In genomic region chr2:71815701-71816100, GRCh38 we compare ENCODE assay signal across 23 cellular contexts.
"Had no signal": no experiment of that assay in that cellular context is flagged by ENCODE, and none has a peak within 500 bp of the region (broad histone marks: within the 10 kb centered on the region; RNA-seq: fewer than 3 reads in every experiment).

No MANE protein-coding gene starts in this region.

- H3K9me3 Mint-ChIP-seq: dendritic cell treated with granulocyte-macrophage colony-stimulating factor and Interleukin-4, amounts not matched to agents 40 ng/mL and 50 ng/mL, for 4 days; endodermal cell had no signal

- H3K4me3 ChIP-seq: colonic mucosa, coronary artery, dorsolateral prefrontal cortex, esophagus squamous epithelium, gastrocnemius medialis, gastroesophageal sphincter, heart left ventricle, heart right ventricle had no signal

- H3K9me3 ChIP-seq: colonic mucosa, esophagus squamous epithelium, gastrocnemius medialis, gastroesophageal sphincter, heart left ventricle, heart right ventricle had no signal

- ATAC-seq: effector memory CD8-positive, alpha-beta T cell; esophagus mucosa; foreskin keratinocyte; gastrocnemius medialis; gastroesophageal sphincter; heart left ventricle; heart right ventricle had no signal

- H3K27me3 ChIP-seq: colonic mucosa, dorsolateral prefrontal cortex, esophagus squamous epithelium, gastrocnemius medialis, gastroesophageal sphincter, heart left ventricle, heart right ventricle had no signal

- H3K27ac ChIP-seq: colonic mucosa, coronary artery, dorsolateral prefrontal cortex, epithelial cell of prostate, esophagus squamous epithelium, foreskin keratinocyte, gastrocnemius medialis, gastroesophageal sphincter, heart left ventricle, heart right ventricle had no signal

- DNase-seq: colonic mucosa; cortex of kidney; dermis blood vessel endothelial cell; dorsolateral prefrontal cortex; effector CD4-positive, alpha-beta T cell; effector CD8-positive, alpha-beta T cell; effector memory CD4-positive, alpha-beta T cell; effector memory CD8-positive, alpha-beta T cell; endodermal cell; erythroblast; esophagus squamous epithelium; foreskin fibroblast; foreskin keratinocyte; foreskin melanocyte; gastrocnemius medialis; glutamatergic neuron; heart left ventricle; heart right ventricle had no signal

- H3K27ac Mint-ChIP-seq: dendritic cell treated with granulocyte-macrophage colony-stimulating factor and Interleukin-4, amounts not matched to agents 40 ng/mL and 50 ng/mL, for 4 days; effector memory CD8-positive, alpha-beta T cell; endodermal cell had no signal

- H3K4me3 Mint-ChIP-seq: dendritic cell treated with granulocyte-macrophage colony-stimulating factor and Interleukin-4, amounts not matched to agents 40 ng/mL and 50 ng/mL, for 4 days; effector memory CD8-positive, alpha-beta T cell; endodermal cell had no signal

- H3K4me1 ChIP-seq: colonic mucosa, esophagus squamous epithelium, foreskin keratinocyte, gastrocnemius medialis, gastroesophageal sphincter, heart left ventricle had no signal

- H3K36me3 ChIP-seq: colonic mucosa, esophagus squamous epithelium, gastrocnemius medialis, gastroesophageal sphincter, heart left ventricle, heart right ventricle had no signal

- H3K4me1 Mint-ChIP-seq: endodermal cell had no signal
